In the genomic region with DNA sequence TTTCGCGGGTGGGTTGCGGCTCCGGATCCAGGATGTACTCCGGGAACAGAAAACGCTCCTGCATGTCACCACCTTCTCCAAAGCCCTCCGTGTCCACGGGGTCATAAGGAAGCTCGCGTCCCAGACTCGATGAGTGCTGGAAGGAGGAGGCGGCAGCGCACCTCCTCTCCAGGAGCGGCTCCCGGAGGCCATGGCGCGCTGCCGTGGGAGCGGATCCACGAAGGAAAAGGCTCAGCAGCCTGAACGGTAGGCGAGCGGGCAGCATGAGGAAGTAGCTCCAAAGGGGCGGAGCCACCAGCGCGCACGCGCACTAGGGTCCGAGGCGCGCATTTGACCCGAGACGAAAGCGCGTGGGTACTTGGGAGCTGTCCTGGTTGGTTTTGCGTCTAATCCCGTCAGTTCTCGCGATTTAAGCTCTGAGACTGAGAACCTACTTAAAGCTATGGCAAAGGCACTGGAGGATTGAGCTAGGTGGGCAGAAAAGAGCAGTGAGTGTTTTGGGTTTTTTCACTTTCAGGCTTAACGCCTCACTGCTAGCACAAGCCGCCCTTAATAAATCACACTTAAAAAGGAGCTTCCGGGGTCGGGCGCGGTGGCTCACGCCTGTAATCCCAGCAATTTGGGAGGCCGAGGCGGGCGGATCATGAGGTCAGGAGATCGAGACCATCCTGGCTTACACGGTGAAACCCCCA, we compare ENCODE assay signal across 8 cellular contexts. TPM values are rescaled to one million over a fixed set of nuclear protein-coding genes. Genes with fewer than 3 reads are reported as not detected.
DNase-seq lines count a peak whose midpoint lies in the region; ATAC-seq and TF ChIP-seq lines count a peak whose summit lies in the region.

A gene (minus strand): TSS at position 286 of the 692 bp plus-strand sequence. CDS start 21 bp downstream, at position 265.

- H3K36me3 Mint-ChIP-seq in CD8-positive, alpha-beta T cell: peaks cover 49% of the 10 kb centered on the region

- CTCF ChIA-PET in CD8-positive, alpha-beta T cell (lab: Charles Lee): interaction anchor here (1.1 to 2.6 kb wide), 7 partner anchors 13 to 590 kb away, joined by 3 to 15 read pairs (median 3); a partner anchor contains a TSS

- peak within 1 kb of the TSS; percentile 93 for H3K4me3 Mint-ChIP-seq in CD8-positive, alpha-beta T cell

- peak within 1 kb of the TSS; percentile 100 for H3K4me3 ChIP-seq in CD8-positive, alpha-beta T cell (ENCODE audit: low read depth, low read length)
- H3K4me3 ChIP-seq in lower lobe of right lung: peak within 1 kb of the TSS; percentile 97

- peaks cover 14% of the 10 kb centered on the region for H3K36me3 ChIP-seq in CD8-positive, alpha-beta T cell (ENCODE audit: insufficient read depth, low read length)
- peaks cover 18% of the 10 kb centered on the region for H3K36me3 ChIP-seq in lower lobe of right lung

- peaks cover 56% of the 10 kb centered on the region for H3K4me1 Mint-ChIP-seq in CD8-positive, alpha-beta T cell (ENCODE audit: low read depth)

- intact Hi-C loops in CD8-positive, alpha-beta T cell (cut with DNase I, micrococcal nuclease): loop anchor here (1.0 to 10.0 kb wide), 9 partner anchors 69 to 1583 kb away; a partner anchor contains a TSS
- intact Hi-C loops in lower lobe of right lung (cut with DNase I): no loop called here

- peaks cover 8% of the 10 kb centered on the region for H3K9me3 Mint-ChIP-seq in CD8-positive, alpha-beta T cell

- DNase-seq in CD8-positive, alpha-beta T cell: peak; percentile 95 to 99 (median 97)
- DNase-seq in HS-27A (ENCODE audit: low read depth) (peak; percentile 98), NK-92 (lab: John Stamatoyannopoulos, UW; ENCODE audit: unreplicated experiment) (peak; percentile 78), lower lobe of right lung (peak; percentile 97)
- peak; percentile 90 to 93 for DNase-seq in activated CD8-positive, alpha-beta memory T cell treated with anti-CD3 and anti-CD28 coated beads for 1 hour (ENCODE audit: extremely low read depth in 1 of 2, low read depth in 1 of 2)
- peak; percentile 96 for DNase-seq in effector CD4-positive, alpha-beta T cell
- DNase-seq in stimulated activated CD4-positive, alpha-beta T cell treated with anti-CD3 and anti-CD28 coated beads, TNF-alpha, amount 100 ng/mL, for 24 hours (ENCODE audit: low read depth in 3 of 3): peak; percentile 96 to 98 (median 96)

- peak; percentile 79 for ATAC-seq in CD8-positive, alpha-beta T cell
- ATAC-seq in GM19467 (IDR thresholded peaks at IDR 0.05; ENCODE audit: unreplicated experiment): peak; percentile 80
- peak; percentile 91 to 95 for ATAC-seq in lower lobe of right lung

- no peak for TF ChIP-seq CTCF in CD8-positive, alpha-beta T cell (IDR thresholded peaks at IDR 0.05)
- no peak for TF ChIP-seq CTCF in lower lobe of right lung (IDR thresholded peaks at IDR 0.05)

- H3K9me3 ChIP-seq in CD8-positive, alpha-beta T cell (ENCODE audit: low read length): no peaks in the 10 kb centered on the region
- H3K9me3 ChIP-seq in lower lobe of right lung: no peaks in the 10 kb centered on the region

- H3K27ac ChIP-seq in CD8-positive, alpha-beta T cell (ENCODE audit: low read depth, low read length): peak within 1 kb of the TSS; percentile 78
- peak within 1 kb of the TSS; percentile 85 for H3K27ac ChIP-seq in lower lobe of right lung

- peak within 1 kb of the TSS; percentile 94 for H3K27ac Mint-ChIP-seq in CD8-positive, alpha-beta T cell

- H3K27me3 Mint-ChIP-seq in CD8-positive, alpha-beta T cell (ENCODE audit: low read depth): no peaks in the 10 kb centered on the region

- H3K4me1 ChIP-seq in CD8-positive, alpha-beta T cell (ENCODE audit: insufficient read depth, low read length): peaks cover 45% of the 10 kb centered on the region
- peaks cover 53% of the 10 kb centered on the region for H3K4me1 ChIP-seq in lower lobe of right lung

- no peaks in the 10 kb centered on the region for H3K27me3 ChIP-seq in CD8-positive, alpha-beta T cell (ENCODE audit: insufficient read depth, low read length)
- H3K27me3 ChIP-seq in lower lobe of right lung (ENCODE audit: low read depth): no peaks in the 10 kb centered on the region

- POLR2A ChIA-PET in CD8-positive, alpha-beta T cell (lab: Charles Lee): interaction anchor here (0.9 to 4.6 kb wide), 14 partner anchors 10 to 1432 kb away, joined by 3 to 114 read pairs (median 4); a partner anchor contains a TSS

RNA-seq across cellular contexts. Expression of the gene that starts here (rescaled TPM):
- total RNA-seq in CD8-positive, alpha-beta T cell: 10 to 100 TPM; 16.5 to 17.2 TPM
- 14.9 TPM for total RNA-seq in lower lobe of right lung

Comparison
In these comparisons a context has a peak if more than half of its experiments do, and no peak if none do; other contexts are left out.
1. Peak in every context shown above with its lines: DNase-seq, ATAC-seq, H3K4me3 ChIP-seq and H3K27ac ChIP-seq.